ENCODE assay signal across 1 cellular context in genomic region chr16:22353188-22353919, GRCh38.
TF ChIP-seq lines count a peak whose summit lies in the region.

No MANE protein-coding gene starts in this region.

TF ChIP-seq in H1, 55 proteins besides CTCF, POLR2A, EP300 and RAD21 (continued from another document):
- no peak for TF ChIP-seq TBP (IDR thresholded peaks at IDR 0.05; ENCODE audit: low read depth, low read length)
- 0 out of 2 replicates have a peak, but pooled peaks have one; percentile 11 for TF ChIP-seq JUN (IDR thresholded peaks at IDR 0.05; ENCODE audit: low read depth, low read length)
- TF ChIP-seq KDM5A (IDR thresholded peaks at IDR 0.05; ENCODE audit: low read length) = no peak
- TF ChIP-seq RBBP5 (IDR thresholded peaks at IDR 0.05; ENCODE audit: borderline replicate concordance, low read depth, low read length) = no peak
- peak; percentile 86; the same call in 1 of the 2 replicates for TF ChIP-seq JUND (IDR thresholded peaks at IDR 0.05; ENCODE audit: low read length)
